ENCODE assay signal across 14 cellular contexts in genomic region chr16:75239463-75240122, GRCh38. TPM values are rescaled to one million over a fixed set of nuclear protein-coding genes. Genes with fewer than 3 reads are reported as not detected.
DNase-seq lines count a peak whose midpoint lies in the region; ATAC-seq and TF ChIP-seq lines count a peak whose summit lies in the region.
"Had no signal": no experiment of that assay in that cellular context is flagged by ENCODE, and none has a peak within 500 bp of the region (broad histone marks: within the 10 kb centered on the region; RNA-seq: fewer than 3 reads in every experiment).

No MANE protein-coding gene starts in this region.

- no peak for TF ChIP-seq EP300 in stomach (IDR thresholded peaks at IDR 0.05)

- TF ChIP-seq CTCF in brain microvascular endothelial cell (IDR thresholded peaks at IDR 0.05; ENCODE audit: low read depth, low read length, missing control alignments) (no peak), lower lobe of right lung (IDR thresholded peaks at IDR 0.05) (no peak), stomach (IDR thresholded peaks at IDR 0.05) (no peak)

- ATAC-seq in lower lobe of right lung (no peak), HG03460 (IDR thresholded peaks at IDR 0.05; ENCODE audit: unreplicated experiment) (no peak), HG02884 (IDR thresholded peaks at IDR 0.05; ENCODE audit: unreplicated experiment) (no peak)
- ATAC-seq: esophagus mucosa, PC-3 had no signal

- H3K27me3 ChIP-seq in brain microvascular endothelial cell (replicated peaks) (no peaks in the 10 kb centered on the region), lower lobe of right lung (ENCODE audit: low read depth) (no peaks in the 10 kb centered on the region), stomach (no peaks in the 10 kb centered on the region)

- DNase-seq in HCEC 1CT: peak; percentile 0
- no peak for DNase-seq in brain microvascular endothelial cell
- peak; percentile 39 for DNase-seq in lower lobe of right lung
- no peak for DNase-seq in stomach
- DNase-seq in SKM-1 treated with dmso at 0.1 percent for 144 hours (lab: John Stamatoyannopoulos, UW; ENCODE audit: unreplicated experiment): no peak
- DNase-seq in RPMI8226: no peak
- DNase-seq: activated T-cell treated with anti-CD3 and anti-CD28 coated beads for 4 hours; PC-3; stimulated activated CD4-positive, alpha-beta T cell treated with anti-CD3 and anti-CD28 coated beads, Interleukin-4, amount 100 ng/mL, for 4 hours had no signal

- no peaks in the 10 kb centered on the region for H3K9me3 ChIP-seq in lower lobe of right lung
- no peaks in the 10 kb centered on the region for H3K9me3 ChIP-seq in stomach
- H3K9me3 ChIP-seq: HAP-1 had no signal

- H3K36me3 ChIP-seq in brain microvascular endothelial cell (replicated peaks) (peaks cover 66% of the 10 kb centered on the region), lower lobe of right lung (peaks cover 59% of the 10 kb centered on the region), stomach (peaks cover 25 to 80% (median 64%) of the 10 kb centered on the region in 4 donors)

- TF ChIP-seq POLR2A in stomach (IDR thresholded peaks at IDR 0.05): no peak

- H3K4me3 ChIP-seq in brain microvascular endothelial cell (ENCODE audit: low read depth, low read length): no peak overlapping the region
- no peak overlapping the region for H3K4me3 ChIP-seq in lower lobe of right lung
- no peak overlapping the region for H3K4me3 ChIP-seq in stomach
- H3K4me3 ChIP-seq: HAP-1 had no signal

- in situ Hi-C loops in brain microvascular endothelial cell (cut with HindIII; ENCODE audit: low pct_ligation_motif_present, low sequenced_read_pairs): no loop called here

- intact Hi-C loops in lower lobe of right lung (cut with DNase I): loop anchor here (10.0 kb wide), 1 partner anchor 145 kb away; no protein-coding TSS in a partner anchor
- intact Hi-C loops in stomach (cut with DNase I; ENCODE audit: low total_unique reads): loop anchor here (10.0 kb wide), 1 partner anchor 155 kb away; no protein-coding TSS in a partner anchor

- WGBS in stomach, 5 donors: 56 to 78% (median 66%) methylated on average over 6 to 22 of the region's 22 CpGs

- peaks cover 40% of the 10 kb centered on the region for H3K4me1 ChIP-seq in lower lobe of right lung
- peaks cover 47 to 84% (median 72%) of the 10 kb centered on the region in 4 donors for H3K4me1 ChIP-seq in stomach
- H3K4me1 ChIP-seq: HAP-1 had no signal

- H3K27ac ChIP-seq in brain microvascular endothelial cell: peak overlapping the region; percentile 93
- peak overlapping the region; percentile 44 for H3K27ac ChIP-seq in lower lobe of right lung
- peak overlapping the region; percentile 72 to 86 (median 74) for H3K27ac ChIP-seq in stomach

RNA-seq across cellular contexts. Expression of gene BCAR1, which starts 11.8 kb away (rescaled TPM):
- total RNA-seq in lower lobe of right lung (65.1 TPM), stomach (100 to 1,000 TPM in 3 of 5 donors, 10 to 100 TPM in 2; 44.4 to 219 (median 122) TPM)
- 10 to 100 TPM; 34.7 to 51.5 (median 45.6) TPM for polyA plus RNA-seq in stomach
- polyA plus RNA-seq: CD14-positive monocyte had no signal

RNA-seq across cellular contexts. Expression of gene CTRB1, which starts 20.8 kb away (rescaled TPM):
- total RNA-seq in lower lobe of right lung (not detected), stomach (not detected)
- polyA plus RNA-seq in stomach: 10 to 100 TPM in 1 of 3 donors, 1 to 10 TPM in 2; 2.5 to 35.9 (median 2.9) TPM
- total RNA-seq: PC-3 had no signal
- polyA plus RNA-seq: CD14-positive monocyte had no signal

RNA-seq across cellular contexts. Expression of gene CTRB2, which starts 32.6 kb away (rescaled TPM):
- total RNA-seq in lower lobe of right lung (0.44 TPM), stomach (not detected)
- polyA plus RNA-seq in stomach: 10 to 100 TPM in 1 of 3 donors, 1 to 10 TPM in 2; 2.7 to 26.6 (median 4.0) TPM
- total RNA-seq: esophagus mucosa, PC-3 had no signal
- polyA plus RNA-seq: CD14-positive monocyte had no signal

Comparison
In these comparisons a context has a peak if more than half of its experiments do, and no peak if none do; other contexts are left out.
1. DNase-seq: peak in HCEC 1CT (single experiment) and lower lobe of right lung (single experiment); none in brain microvascular endothelial cell (single experiment), stomach (single experiment), SKM-1 treated with dmso at 0.1 percent for 144 hours (single experiment) and RPMI8226 (single experiment).
2. Peak in every context shown above with its lines, with median percentiles within 50 percentile points of each other: H3K27ac ChIP-seq.